ENCODE assay signal across 1 cellular context in genomic region chr4:98995183-98996055, GRCh38.
TF ChIP-seq lines count a peak whose summit lies in the region.

METAP1 (plus strand) TSS chr4:98995721; CDS start chr4:98995754, 33 bp downstream.

TF ChIP-seq in K562, 482 proteins besides CTCF, POLR2A, EP300 and RAD21 (continued from another document):
- no peak for TF ChIP-seq STAT6 (CRISPR knock-in tag; IDR thresholded peaks at IDR 0.05)
- peak; percentile 95 for TF ChIP-seq ZNF263 (CRISPR knock-in tag; IDR thresholded peaks at IDR 0.05; ENCODE audit: borderline replicate concordance)
- TF ChIP-seq, protein P1, sequence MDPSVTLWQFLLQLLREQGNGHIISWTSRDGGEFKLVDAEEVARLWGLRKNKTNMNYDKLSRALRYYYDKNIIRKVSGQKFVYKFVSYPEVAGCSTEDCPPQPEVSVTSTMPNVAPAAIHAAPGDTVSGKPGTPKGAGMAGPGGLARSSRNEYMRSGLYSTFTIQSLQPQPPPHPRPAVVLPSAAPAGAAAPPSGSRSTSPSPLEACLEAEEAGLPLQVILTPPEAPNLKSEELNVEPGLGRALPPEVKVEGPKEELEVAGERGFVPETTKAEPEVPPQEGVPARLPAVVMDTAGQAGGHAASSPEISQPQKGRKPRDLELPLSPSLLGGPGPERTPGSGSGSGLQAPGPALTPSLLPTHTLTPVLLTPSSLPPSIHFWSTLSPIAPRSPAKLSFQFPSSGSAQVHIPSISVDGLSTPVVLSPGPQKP (CRISPR knock-in tag; IDR thresholded peaks at IDR 0.05): no peak
- TF ChIP-seq EWSR1 (IDR thresholded peaks at IDR 0.05; ENCODE audit: borderline replicate concordance, low read depth, partially characterized antibody): no peak
- peak; percentile 72 for TF ChIP-seq GABPB1 (CRISPR knock-in tag; IDR thresholded peaks at IDR 0.05)
- TF ChIP-seq ARHGAP35 (IDR thresholded peaks at IDR 0.05; ENCODE audit: partially characterized antibody): no peak
- TF ChIP-seq, protein P2, sequence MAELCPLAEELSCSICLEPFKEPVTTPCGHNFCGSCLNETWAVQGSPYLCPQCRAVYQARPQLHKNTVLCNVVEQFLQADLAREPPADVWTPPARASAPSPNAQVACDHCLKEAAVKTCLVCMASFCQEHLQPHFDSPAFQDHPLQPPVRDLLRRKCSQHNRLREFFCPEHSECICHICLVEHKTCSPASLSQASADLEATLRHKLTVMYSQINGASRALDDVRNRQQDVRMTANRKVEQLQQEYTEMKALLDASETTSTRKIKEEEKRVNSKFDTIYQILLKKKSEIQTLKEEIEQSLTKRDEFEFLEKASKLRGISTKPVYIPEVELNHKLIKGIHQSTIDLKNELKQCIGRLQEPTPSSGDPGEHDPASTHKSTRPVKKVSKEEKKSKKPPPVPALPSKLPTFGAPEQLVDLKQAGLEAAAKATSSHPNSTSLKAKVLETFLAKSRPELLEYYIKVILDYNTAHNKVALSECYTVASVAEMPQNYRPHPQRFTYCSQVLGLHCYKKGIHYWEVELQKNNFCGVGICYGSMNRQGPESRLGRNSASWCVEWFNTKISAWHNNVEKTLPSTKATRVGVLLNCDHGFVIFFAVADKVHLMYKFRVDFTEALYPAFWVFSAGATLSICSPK (IDR thresholded peaks at IDR 0.05; ENCODE audit: borderline replicate concordance): 0 out of 2 replicates have a peak, but pooled peaks have one; percentile 30
